Comparison of ENCODE assay signal across 8 cellular contexts in the genomic region with DNA sequence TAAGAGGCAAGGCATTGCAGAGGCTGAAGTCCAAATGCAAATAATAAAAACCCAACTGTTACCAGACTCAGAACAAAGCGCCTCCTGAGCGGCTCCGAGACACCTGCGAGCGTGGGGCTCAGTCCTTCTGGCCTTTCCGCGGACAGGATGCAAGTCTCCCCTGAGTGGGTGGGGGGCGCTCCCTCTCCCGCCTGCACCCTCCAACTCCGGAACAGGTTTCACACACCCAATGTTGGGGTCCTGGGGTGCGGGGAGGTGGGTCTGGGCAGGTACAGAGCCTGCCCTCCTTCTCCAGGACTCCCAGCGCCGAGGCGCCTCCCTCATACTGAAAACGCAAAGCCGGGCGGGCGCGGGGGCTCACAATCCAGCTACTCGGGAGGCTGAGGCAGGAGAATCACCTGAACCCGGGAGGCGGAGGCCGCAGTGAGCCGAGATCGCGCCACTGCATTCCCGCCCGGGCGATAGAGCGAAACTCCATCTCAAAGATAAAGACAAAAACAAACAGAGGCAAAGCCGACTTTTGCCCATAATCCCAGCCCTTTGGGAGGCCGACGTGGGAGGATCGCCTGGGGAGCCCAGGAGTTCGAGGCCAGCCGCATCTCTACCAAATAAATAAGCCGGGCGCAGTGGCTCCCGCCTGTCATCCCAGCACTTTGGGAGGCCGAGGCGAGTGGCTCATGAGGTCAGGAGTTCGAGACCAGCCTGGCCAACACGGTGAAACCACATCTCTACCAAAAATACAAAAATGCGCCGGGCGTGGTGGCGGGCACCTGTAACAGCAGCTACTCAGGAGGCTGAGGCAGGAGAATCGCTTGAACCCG.
DNase-seq lines count a peak whose midpoint lies in the region; ATAC-seq and TF ChIP-seq lines count a peak whose summit lies in the region.

No MANE protein-coding gene starts in this region.

- DNase-seq in SK-N-MC (ENCODE audit: low read depth, low spot score) (no peak), fibroblast of pulmonary artery (ENCODE audit: low read depth) (no peak), NCI-H2196 treated with DMSO at 0.1 percent for 48 hours (lab: John Stamatoyannopoulos, UW; ENCODE audit: unreplicated experiment) (no peak), AG20443 (ENCODE audit: low spot score) (no peak), glomerular visceral epithelial cell (ENCODE audit: extremely low spot score) (no peak), NCI-H226 (no peak)

- H3K27ac ChIP-seq in SK-N-MC, result no peak overlapping the region
- peak overlapping the region in 1 of 21 experiments; percentile 52 for H3K27ac ChIP-seq in skin epidermis

- H3K4me3 ChIP-seq in SK-N-MC (peak overlapping the region; percentile 80), fibroblast of pulmonary artery (replicated peaks; ENCODE audit: low read depth, low read length) (peak overlapping the region; percentile 63), skin epidermis (peak overlapping the region; percentile 45 to 83 (median 72))

- H3K9me3 ChIP-seq in SK-N-MC (ENCODE audit: low read depth, low read length), result no peaks in the 10 kb centered on the region

- no peak for TF ChIP-seq CTCF in fibroblast of pulmonary artery (IDR thresholded peaks at IDR 0.05; ENCODE audit: low read length, missing control alignments)

- peak overlapping the region; percentile 73 for H3K9ac ChIP-seq in SK-N-MC (ENCODE audit: insufficient read length)

- ATAC-seq in GM18511 (IDR thresholded peaks at IDR 0.05; ENCODE audit: unreplicated experiment), result peak; percentile 14

- no peaks in the 10 kb centered on the region for H3K36me3 ChIP-seq in SK-N-MC (ENCODE audit: insufficient read depth, low read length)
